28 cellular contexts compared by ENCODE assay signal in genomic region chr7:141370178-141370577, GRCh38.
"Had no signal": no experiment of that assay in that cellular context is flagged by ENCODE, and none has a peak within 500 bp of the region (broad histone marks: within the 10 kb centered on the region; RNA-seq: fewer than 3 reads in every experiment).

No MANE protein-coding gene starts in this region.

- ATAC-seq: activated CD4-positive, CD25-positive, alpha-beta regulatory T cell treated with anti-CD3 and anti-CD28 coated beads, Interleukin-2, amount 50 U/mL, for 24 hours; body of pancreas; naive thymus-derived CD4-positive, alpha-beta T cell had no signal

- H3K27ac ChIP-seq: adrenal gland, body of pancreas, cardiac muscle cell, coronary artery, sigmoid colon, testis, uterus, WERI-Rb-1 had no signal

- H3K4me3 ChIP-seq: adrenal gland, body of pancreas, cardiac muscle cell, coronary artery, dorsolateral prefrontal cortex, sigmoid colon, smooth muscle cell, testis, uterus had no signal

- H3K36me3 ChIP-seq: adrenal gland, cardiac muscle cell, sigmoid colon, uterus, WERI-Rb-1 had no signal

- H3K9me3 ChIP-seq: adrenal gland, body of pancreas, sigmoid colon, testis, uterus had no signal

- H3K4me1 ChIP-seq: adrenal gland, body of pancreas, uterus had no signal

- DNase-seq: activated CD4-positive, alpha-beta T cell treated with anti-CD3 and anti-CD28 coated beads for 48 hours; activated CD4-positive, alpha-beta T cell treated with anti-CD3 and anti-CD28 coated beads, Interleukin-2, amount 50 U/mL, for 48 hours; activated CD8-positive, alpha-beta memory T cell treated with anti-CD3 and anti-CD28 coated beads, Interleukin-2, amount 50 U/mL, for 4 hours; activated effector memory CD4-positive, alpha-beta T cell treated with anti-CD3 and anti-CD28 coated beads, Interleukin-2, amount 50 U/mL, for 16 hours; activated naive CD4-positive, alpha-beta T cell treated with anti-CD3 and anti-CD28 coated beads for 36 hours; activated naive CD8-positive, alpha-beta T cell treated with anti-CD3 and anti-CD28 coated beads for 36 hours; activated T-cell treated with anti-CD3 and anti-CD28 coated beads, Interleukin-2, amount 50 U/mL, for 1 hour; aorta; effector memory CD4-positive, alpha-beta T cell; mammary epithelial cell; naive thymus-derived CD4-positive, alpha-beta T cell; occipital lobe; sigmoid colon; stimulated activated CD4-positive, alpha-beta T cell treated with anti-CD3 and anti-CD28 coated beads, Interleukin-1b, Interleukin-23, amount 100 ng/mL, for 48 hours; stimulated activated CD4-positive, alpha-beta T cell treated with anti-CD3 and anti-CD28 coated beads, Interleukin-4, amount 100 ng/mL, for 4 hours; stimulated activated naive CD4-positive, alpha-beta T cell; T-helper 1 cell; trophoblast cell; uterus; WERI-Rb-1 had no signal

- H3K27me3 ChIP-seq: adrenal gland, body of pancreas, cardiac muscle cell, dorsolateral prefrontal cortex, sigmoid colon, testis, uterus had no signal
